In the genomic region with DNA sequence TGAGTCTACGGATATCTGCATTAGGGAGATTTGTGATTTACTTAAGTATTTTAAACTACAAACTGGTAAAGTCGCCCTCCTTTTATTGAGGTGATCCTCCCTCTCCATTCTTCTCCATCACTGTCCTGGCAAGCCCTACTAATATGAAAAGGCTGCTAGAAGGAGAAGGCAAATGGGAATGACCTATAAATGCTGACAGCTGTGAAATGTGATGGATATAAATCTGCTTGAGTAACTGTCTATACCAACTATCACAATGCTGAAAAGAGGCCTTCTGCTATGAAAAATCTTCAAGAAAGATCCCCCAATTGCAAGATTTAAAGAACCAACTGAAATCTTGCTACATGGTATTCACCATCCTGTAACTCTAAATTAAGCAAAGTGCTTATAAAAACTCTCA, we compare ENCODE assay signal across 18 cellular contexts.
"Had no signal": no experiment of that assay in that cellular context is flagged by ENCODE, and none has a peak within 500 bp of the region (broad histone marks: within the 10 kb centered on the region; RNA-seq: fewer than 3 reads in every experiment).

No MANE protein-coding gene starts in this region.

- DNase-seq: activated CD4-positive, alpha-beta T cell treated with anti-CD3 and anti-CD28 coated beads, Interleukin-2, amount 50 U/mL, for 1 hour; activated naive CD4-positive, alpha-beta T cell treated with Interleukin-2 at 50 U/mL for 16 hours; activated T-cell treated with anti-CD3 and anti-CD28 coated beads for 4 hours; aorta; dermis blood vessel endothelial cell; foreskin melanocyte; immature natural killer cell; mesendoderm; natural killer cell; nucleus accumbens; stimulated activated CD4-positive, alpha-beta T cell treated with anti-CD3 and anti-CD28 coated beads, Interleukin-2, amount 100 ng/mL, for 48 hours; stimulated activated naive CD4-positive, alpha-beta T cell; T-cell; T-helper 9 cell; upper lobe of left lung had no signal

- H3K27ac ChIP-seq: epithelial cell of prostate had no signal

- H3K27me3 ChIP-seq: upper lobe of left lung had no signal

- H3K4me3 ChIP-seq: upper lobe of left lung had no signal

- H3K9me3 ChIP-seq: upper lobe of left lung had no signal

- ATAC-seq: activated CD4-positive, CD25-positive, alpha-beta regulatory T cell treated with anti-CD3 and anti-CD28 coated beads, Interleukin-2, amount 50 U/mL, for 24 hours; activated T-helper 17 cell treated with anti-CD3 and anti-CD28 coated beads, Interleukin-2, amount 50 U/mL, for 72 hours; T-cell had no signal
